In genomic region chr17:49788443-49789277, GRCh38 we compare ENCODE assay signal across 1 cellular context.
TF ChIP-seq lines count a peak whose summit lies in the region.

Gene KAT7 (plus strand): TSS chr17:49788681. CDS start chr17:49788835, 154 bp downstream.

TF ChIP-seq in liver, 16 proteins besides CTCF, POLR2A, EP300 and RAD21 (continued from another document):
- TF ChIP-seq ATF3 (IDR thresholded peaks at IDR 0.05) (no peak), JUND (IDR thresholded peaks at IDR 0.05) (peak in 1 of 2 donors; percentile 51), FOXA2 (IDR thresholded peaks at IDR 0.05) (no peak), YY1 (IDR thresholded peaks at IDR 0.05) (peak; percentile 100), EGR1 (IDR thresholded peaks at IDR 0.05; ENCODE audit: low read depth in 2 of 2) (peak; percentile 100), SP1 (IDR thresholded peaks at IDR 0.05) (peak; percentile 99), NR2F2 (IDR thresholded peaks at IDR 0.05) (peak; percentile 9), HNF4G (IDR thresholded peaks at IDR 0.05) (peak; percentile 9), MAX (IDR thresholded peaks at IDR 0.05) (no peak), TAF1 (conservative IDR thresholded peaks at IDR 0.05) (peak; percentile 93), FOXA1 (IDR thresholded peaks at IDR 0.05) (no peak)
